In the genomic region with DNA sequence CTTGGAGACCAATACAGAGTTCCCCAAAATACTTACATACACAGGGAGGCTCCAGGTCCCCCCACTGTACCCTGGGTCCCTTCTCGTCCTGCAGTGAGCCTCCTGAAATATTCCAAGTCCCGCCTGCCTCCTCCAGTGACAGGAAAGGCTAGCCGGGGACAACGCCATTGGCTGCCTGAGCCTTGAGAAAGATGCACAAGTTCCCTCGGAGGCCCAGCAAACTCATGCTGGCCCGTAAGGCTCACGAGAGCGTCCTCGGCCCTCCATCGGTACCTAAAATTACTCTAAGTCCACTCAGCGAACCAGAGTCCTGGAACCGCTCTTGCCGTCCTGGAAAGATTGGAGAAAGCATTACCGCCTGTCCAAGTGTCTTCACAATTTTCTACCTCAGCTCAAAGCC, we compare ENCODE assay signal across 21 cellular contexts.
A peak's percentile ranks its signal among the peaks of the same experiment; 100 is the strongest.
DNase-seq lines count a peak whose midpoint lies in the region; ATAC-seq, FAIRE-seq and TF ChIP-seq lines count a peak whose summit lies in the region.
"Had no signal": no experiment of that assay in that cellular context is flagged by ENCODE, and none has a peak within 500 bp of the region (broad histone marks: within the 10 kb centered on the region; RNA-seq: fewer than 3 reads in every experiment).

No MANE protein-coding gene starts in this region.

- H3K14ac ChIP-seq in trophoblast cell (ENCODE audit: low read length): no peak overlapping the region

- no peak overlapping the region for H4K91ac ChIP-seq in trophoblast cell (ENCODE audit: low read depth, low read length)

- no peak overlapping the region for H3K4me2 ChIP-seq in SU-DHL-6 (ENCODE audit: low read depth, low read length, poor library complexity, severe bottlenecking)
- no peak overlapping the region for H3K4me2 ChIP-seq in trophoblast cell (ENCODE audit: low read length)
- H3K4me2 ChIP-seq: A549; BLaER1 treated with 17β-estradiol and CSF1 and Interleukin-3, amounts not matched to agents 10 nM and 100 nM had no signal

- peaks cover 25% of the 10 kb centered on the region; the same call in 1 of the 2 replicates for H3K9me3 ChIP-seq in SU-DHL-6 (ENCODE audit: insufficient read depth, low read length)
- H3K9me3 ChIP-seq in trophoblast cell (ENCODE audit: insufficient read depth, low read depth, low read length): no peaks in the 10 kb centered on the region
- no peaks in the 10 kb centered on the region for H3K9me3 ChIP-seq in upper lobe of right lung
- H3K9me3 ChIP-seq in naive thymus-derived CD4-positive, alpha-beta T cell (ENCODE audit: control insufficient read depth in 2 of 3, low read length in 3 of 3): no peaks in the 10 kb centered on the region
- H3K9me3 ChIP-seq: A549, Caco-2 had no signal

- H4K8ac ChIP-seq in trophoblast cell (ENCODE audit: low read depth, low read length): no peak overlapping the region

- H3K36me3 Mint-ChIP-seq in naive thymus-derived CD4-positive, alpha-beta T cell: no peaks in the 10 kb centered on the region
- H3K36me3 Mint-ChIP-seq: CD8-positive, alpha-beta T cell had no signal

- intact Hi-C loops in upper lobe of right lung (cut with DNase I): no loop called here
- intact Hi-C loops in naive thymus-derived CD4-positive, alpha-beta T cell (cut with micrococcal nuclease): no loop called here

- ATAC-seq in upper lobe of right lung: no peak
- ATAC-seq in naive thymus-derived CD4-positive, alpha-beta T cell: no peak
- ATAC-seq: A549; CD8-positive, alpha-beta T cell had no signal

- H3K18ac ChIP-seq in trophoblast cell (ENCODE audit: low read length): no peak overlapping the region

- 0 out of 2 replicates have a peak, but pooled peaks cover 6% of the 10 kb centered on the region for H3K36me3 ChIP-seq in SU-DHL-6 (ENCODE audit: low read length)
- H3K36me3 ChIP-seq in trophoblast cell (ENCODE audit: control insufficient read depth in 1 of 2, insufficient read depth in 2 of 2, low read length in 2 of 2): no peaks in the 10 kb centered on the region
- H3K36me3 ChIP-seq in upper lobe of right lung: no peaks in the 10 kb centered on the region
- no peaks in the 10 kb centered on the region for H3K36me3 ChIP-seq in naive thymus-derived CD4-positive, alpha-beta T cell (ENCODE audit: control insufficient read depth in 2 of 3, insufficient read depth in 3 of 3, low read length in 3 of 3)
- H3K36me3 ChIP-seq: BLaER1 treated with 17β-estradiol and CSF1 and Interleukin-3, amounts not matched to agents 10 nM and 100 nM had no signal

- no peak for TF ChIP-seq CTCF in SU-DHL-6 (IDR thresholded peaks at IDR 0.05; ENCODE audit: insufficient read depth, low read length, poor library complexity, severe bottlenecking)
- no peak for TF ChIP-seq CTCF in upper lobe of right lung (IDR thresholded peaks at IDR 0.05)

- no peak overlapping the region for H2BK5ac ChIP-seq in trophoblast cell (ENCODE audit: low read depth, low read length, poor library complexity)

- no peak for FAIRE-seq in urothelium cell line (lab: Jason Lieb, UNC)
- FAIRE-seq: A549, D721Med, G401.6, GM12891, GM19239 had no signal

- H3K4me3 ChIP-seq in SU-DHL-6 (ENCODE audit: insufficient read depth, low read length, poor library complexity, severe bottlenecking) (no peak overlapping the region), trophoblast cell (ENCODE audit: low read depth, low read length) (no peak overlapping the region), upper lobe of right lung (no peak overlapping the region)
- no peak overlapping the region for H3K4me3 ChIP-seq in naive thymus-derived CD4-positive, alpha-beta T cell (ENCODE audit: low read length)
- H3K4me3 ChIP-seq: A549; BLaER1 treated with 17β-estradiol and CSF1 and Interleukin-3, amounts not matched to agents 10 nM and 100 nM had no signal

- no peak overlapping the region for H2BK120ac ChIP-seq in trophoblast cell (ENCODE audit: insufficient read depth, low read length, poor library complexity)

- H3K23ac ChIP-seq in trophoblast cell (ENCODE audit: low read length): peak overlapping the region; percentile 40

- no peak overlapping the region for H3K9ac ChIP-seq in SU-DHL-6 (ENCODE audit: low read length)
- H3K9ac ChIP-seq in trophoblast cell (ENCODE audit: low read length): no peak overlapping the region
- H3K9ac ChIP-seq: BLaER1 treated with 17β-estradiol and CSF1 and Interleukin-3, amounts not matched to agents 10 nM and 100 nM had no signal

- DNase-seq in trophoblast cell: no peak
- peak; percentile 40 for DNase-seq in upper lobe of right lung
- no peak for DNase-seq in naive thymus-derived CD4-positive, alpha-beta T cell
- no peak for DNase-seq in urothelium cell line (ENCODE audit: low spot score)
- DNase-seq: AML-193; Caco-2; Calu3; CD4-positive, alpha-beta T cell; CD8-positive, alpha-beta T cell; DMS79 treated with DMSO at 0.1 percent for 48 hours; GF-D8 had no signal

- H3K4me1 Mint-ChIP-seq in naive thymus-derived CD4-positive, alpha-beta T cell: no peaks in the 10 kb centered on the region
- H3K4me1 Mint-ChIP-seq: B cell had no signal

- H3K79me1 ChIP-seq in trophoblast cell (ENCODE audit: low read length): no peaks in the 10 kb centered on the region

- H3K4me3 Mint-ChIP-seq in naive thymus-derived CD4-positive, alpha-beta T cell: no peak overlapping the region
- H3K4me3 Mint-ChIP-seq: B cell; CD4-positive, alpha-beta T cell; CD8-positive, alpha-beta T cell had no signal

- POLR2A ChIA-PET in naive thymus-derived CD4-positive, alpha-beta T cell (lab: Charles Lee): no interaction called here

- H3K9me2 ChIP-seq in SU-DHL-6 (replicated peaks; ENCODE audit: insufficient read depth, low read length): no peaks in the 10 kb centered on the region

- H2AFZ ChIP-seq in SU-DHL-6 (ENCODE audit: low read depth, low read length, severe bottlenecking): peak overlapping the region; percentile 64
- no peak overlapping the region for H2AFZ ChIP-seq in trophoblast cell (ENCODE audit: insufficient read depth, low read length, poor library complexity)

- no peaks in the 10 kb centered on the region for H3K27me3 Mint-ChIP-seq in naive thymus-derived CD4-positive, alpha-beta T cell
- H3K27me3 Mint-ChIP-seq: B cell; CD4-positive, alpha-beta T cell had no signal

- H4K20me1 ChIP-seq in SU-DHL-6 (ENCODE audit: low read depth, low read length): no peaks in the 10 kb centered on the region
- H4K20me1 ChIP-seq: BLaER1 treated with 17β-estradiol and CSF1 and Interleukin-3, amounts not matched to agents 10 nM and 100 nM had no signal

- no peak overlapping the region for H2AK5ac ChIP-seq in trophoblast cell (ENCODE audit: low read length)

- no peaks in the 10 kb centered on the region for H3K27me3 ChIP-seq in SU-DHL-6 (ENCODE audit: low read length)
- H3K27me3 ChIP-seq in trophoblast cell (ENCODE audit: insufficient read depth, low read length): no peaks in the 10 kb centered on the region
- no peaks in the 10 kb centered on the region for H3K27me3 ChIP-seq in upper lobe of right lung
- H3K27me3 ChIP-seq in naive thymus-derived CD4-positive, alpha-beta T cell (ENCODE audit: control insufficient read depth in 2 of 2, insufficient read depth in 2 of 2, low read length in 2 of 2): no peaks in the 10 kb centered on the region
- H3K27me3 ChIP-seq: BLaER1 treated with 17β-estradiol and CSF1 and Interleukin-3, amounts not matched to agents 10 nM and 100 nM had no signal

- no peak overlapping the region for H4K12ac ChIP-seq in trophoblast cell (ENCODE audit: low read depth, low read length)

- H2BK12ac ChIP-seq in trophoblast cell (ENCODE audit: low read length): no peak overlapping the region

- H3K4me1 ChIP-seq in trophoblast cell (ENCODE audit: control insufficient read depth in 1 of 2, insufficient read depth in 2 of 2, low read length in 2 of 2) (no peaks in the 10 kb centered on the region), upper lobe of right lung (no peaks in the 10 kb centered on the region)
- H3K4me1 ChIP-seq in naive thymus-derived CD4-positive, alpha-beta T cell (ENCODE audit: control insufficient read depth in 2 of 2, insufficient read depth in 2 of 2, low read length in 2 of 2): no peaks in the 10 kb centered on the region
- H3K4me1 ChIP-seq: A549; BLaER1 treated with 17β-estradiol and CSF1 and Interleukin-3, amounts not matched to agents 10 nM and 100 nM had no signal

- CTCF ChIA-PET in naive thymus-derived CD4-positive, alpha-beta T cell (lab: Charles Lee): no interaction called here

- no peak overlapping the region for H3K4ac ChIP-seq in trophoblast cell (ENCODE audit: low read depth, low read length)

- H3K27ac Mint-ChIP-seq in naive thymus-derived CD4-positive, alpha-beta T cell: no peak overlapping the region
- H3K27ac Mint-ChIP-seq: B cell; CD4-positive, alpha-beta T cell; CD8-positive, alpha-beta T cell had no signal

- H3K79me2 ChIP-seq in SU-DHL-6 (ENCODE audit: insufficient read depth, low read length) (no peaks in the 10 kb centered on the region), trophoblast cell (ENCODE audit: control insufficient read depth, insufficient read depth, low read length, poor library complexity) (no peaks in the 10 kb centered on the region)

- peaks cover 0 to 40% (median 5%) of the 10 kb centered on the region in 11 donors for H3K9me3 Mint-ChIP-seq in naive thymus-derived CD4-positive, alpha-beta T cell

- WGBS in trophoblast cell (ENCODE audit: extremely low coverage, insufficient coverage, insufficient read length): no CpG with 5 or more reads among the region's 14 CpGs

- H3K27ac ChIP-seq in SU-DHL-6 (ENCODE audit: low read depth, low read length): no peak overlapping the region
- H3K27ac ChIP-seq in trophoblast cell (ENCODE audit: low read depth, low read length): no peak overlapping the region
- no peak overlapping the region for H3K27ac ChIP-seq in upper lobe of right lung
- H3K27ac ChIP-seq in naive thymus-derived CD4-positive, alpha-beta T cell (ENCODE audit: low read depth, low read length): no peak overlapping the region
- H3K27ac ChIP-seq: 22Rv1; A549; BLaER1 treated with 17β-estradiol and CSF1 and Interleukin-3, amounts not matched to agents 10 nM and 100 nM; C4-2B had no signal

- H3F3A ChIP-seq in SU-DHL-6 (ENCODE audit: insufficient read depth): no peaks in the 10 kb centered on the region
